Comparison of ENCODE assay signal across 12 cellular contexts in the genomic region with DNA sequence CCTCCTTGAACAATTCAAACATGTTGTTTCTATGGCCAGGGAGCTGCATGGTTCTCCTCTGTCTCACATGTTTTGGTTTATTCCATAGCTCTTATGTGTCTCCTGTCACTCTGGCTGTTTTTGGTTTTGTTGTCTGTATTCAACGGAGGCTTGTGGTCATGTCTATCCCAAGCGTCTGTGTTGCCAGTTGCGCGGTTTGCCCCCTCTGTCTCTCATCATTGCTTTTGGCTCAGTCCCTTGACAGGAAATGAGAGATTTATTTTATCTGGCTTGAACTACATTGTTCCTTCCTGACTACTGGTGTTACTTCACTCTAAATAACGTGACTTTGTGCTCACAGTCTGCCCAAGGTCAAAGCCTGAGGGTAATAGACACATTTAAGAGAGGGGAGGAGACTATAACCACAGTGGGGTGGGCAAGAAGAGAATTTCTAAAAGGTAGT.
A peak's percentile ranks its signal among the peaks of the same experiment; 100 is the strongest.
DNase-seq lines count a peak whose midpoint lies in the region; ATAC-seq lines count a peak whose summit lies in the region.
"Had no signal": no experiment of that assay in that cellular context is flagged by ENCODE, and none has a peak within 500 bp of the region (broad histone marks: within the 10 kb centered on the region; RNA-seq: fewer than 3 reads in every experiment).

No MANE protein-coding gene starts in this region.

- H3K4me3 ChIP-seq in adipocyte (ENCODE audit: low read length) (peak overlapping the region; percentile 29), right cardiac atrium (ENCODE audit: low read length) (no peak overlapping the region)
- H3K4me3 ChIP-seq: pancreas, thyroid gland had no signal

- H3K9ac ChIP-seq in adipocyte (ENCODE audit: low read length): no peak overlapping the region

- H3K9me3 ChIP-seq in adipocyte (ENCODE audit: control insufficient read depth, low read length): peaks cover 15% of the 10 kb centered on the region
- H3K9me3 ChIP-seq in right cardiac atrium (ENCODE audit: control insufficient read depth, low read length): no peaks in the 10 kb centered on the region
- H3K9me3 ChIP-seq: pancreas, thyroid gland had no signal

- H3K27me3 ChIP-seq in adipocyte (replicated peaks; ENCODE audit: control insufficient read depth, insufficient read depth, low read length) (no peaks in the 10 kb centered on the region), right cardiac atrium (ENCODE audit: control insufficient read depth, insufficient read depth) (no peaks in the 10 kb centered on the region)
- H3K27me3 ChIP-seq: pancreas, thyroid gland had no signal

- DNase-seq in HT1080 (ENCODE audit: low read depth) (peak; percentile 78), adipocyte (ENCODE audit: low read depth) (no peak), right cardiac atrium (peak in 2 of 3 donors; percentile 15 to 63), smooth muscle cell of the brain vasculature (ENCODE audit: low read depth, low spot score) (peak; percentile 83), CD1c-positive myeloid dendritic cell (ENCODE audit: extremely low spot score) (no peak), NCI-H1694 treated with DMSO at 0.1 percent for 48 hours (lab: John Stamatoyannopoulos, UW) (no peak), NCI-H510A treated with DMSO at 0.1 percent for 48 hours (lab: John Stamatoyannopoulos, UW) (no peak)
- DNase-seq: activated CD4-positive, alpha-beta memory T cell treated with anti-CD3 and anti-CD28 coated beads, Interleukin-2, amount 10 ng/mL, durations not matched to agents 7 days and 5 days; pancreas; thyroid gland had no signal

- no peak overlapping the region for H3K27ac ChIP-seq in right cardiac atrium (ENCODE audit: low read length)
- H3K27ac ChIP-seq: pancreas, thyroid gland had no signal

- WGBS in right cardiac atrium: 19% methylated on average over 5 of the region's 5 CpGs

- peak; percentile 75 to 94 for ATAC-seq in right cardiac atrium
- ATAC-seq in HG03469 (IDR thresholded peaks at IDR 0.05; ENCODE audit: unreplicated experiment): no peak
- ATAC-seq: activated naive CD4-positive, alpha-beta T cell treated with anti-CD3 and anti-CD28 coated beads, Interleukin-2, amount 50 U/mL, for 72 hours had no signal

- peaks cover 23% of the 10 kb centered on the region for H3K4me1 ChIP-seq in adipocyte (ENCODE audit: control insufficient read depth, insufficient read depth, low read length)
- no peaks in the 10 kb centered on the region for H3K4me1 ChIP-seq in right cardiac atrium (ENCODE audit: control insufficient read depth, insufficient read depth, low read length)
- H3K4me1 ChIP-seq: pancreas, thyroid gland had no signal

- intact Hi-C loops in right cardiac atrium (cut with DNase I): no loop called here

- no peaks in the 10 kb centered on the region for H3K36me3 ChIP-seq in adipocyte (ENCODE audit: control insufficient read depth, insufficient read depth, low read length, severe bottlenecking)
- H3K36me3 ChIP-seq: pancreas, thyroid gland had no signal

Comparison
In these comparisons a context has a peak if more than half of its experiments do, and no peak if none do; other contexts are left out.
1. DNase-seq: peak in HT1080 (single experiment), right cardiac atrium (2 of 3) and smooth muscle cell of the brain vasculature (single experiment); none in adipocyte (single experiment), CD1c-positive myeloid dendritic cell (single experiment), NCI-H1694 treated with DMSO at 0.1 percent for 48 hours (single experiment) and NCI-H510A treated with DMSO at 0.1 percent for 48 hours (single experiment).